ENCODE assay signal across 12 cellular contexts in genomic region chrY:20576460-20576859, GRCh38. TPM values are rescaled to one million over a fixed set of nuclear protein-coding genes. Genes with fewer than 3 reads are reported as not detected.
DNase-seq lines count a peak whose midpoint lies in the region; ATAC-seq and TF ChIP-seq lines count a peak whose summit lies in the region.
"Had no signal": no experiment of that assay in that cellular context is flagged by ENCODE, and none has a peak within 500 bp of the region (broad histone marks: within the 10 kb centered on the region; RNA-seq: fewer than 3 reads in every experiment).

No MANE protein-coding gene starts in this region.

- peak overlapping the region; percentile 99 for H3K27ac Mint-ChIP-seq in activated naive CD4-positive, alpha-beta T cell treated with anti-CD3 and anti-CD28 coated beads, Interleukin-2, amount 10 ng/mL, durations not matched to agents 7 days and 5 days
- peak overlapping the region; percentile 98 for H3K27ac Mint-ChIP-seq in stimulated activated memory B cell treated with anti-CD40 and anti-IgM and Interleukin-4, amounts not matched to agents 10 μg/mL and 1 μg/mL and 100 μg/mL, for 72 hours

- H3K4me3 ChIP-seq in OCI-LY3 (ENCODE audit: low read length) (peak overlapping the region; percentile 97), epithelial cell of proximal tubule (ENCODE audit: low read depth, low read length) (peak overlapping the region; percentile 79)

- no peaks in the 10 kb centered on the region for H3K36me3 ChIP-seq in OCI-LY3 (replicated peaks; ENCODE audit: low read depth, low read length)

- peaks cover 11% of the 10 kb centered on the region for H3K4me1 ChIP-seq in OCI-LY3 (ENCODE audit: low read length)

- H3K27me3 Mint-ChIP-seq in activated naive CD4-positive, alpha-beta T cell treated with anti-CD3 and anti-CD28 coated beads, Interleukin-2, amount 10 ng/mL, durations not matched to agents 7 days and 5 days, result no peaks in the 10 kb centered on the region
- no peaks in the 10 kb centered on the region for H3K27me3 Mint-ChIP-seq in stimulated activated memory B cell treated with anti-CD40 and anti-IgM and Interleukin-4, amounts not matched to agents 10 μg/mL and 1 μg/mL and 100 μg/mL, for 72 hours

- H3K4me2 ChIP-seq in OCI-LY3 (ENCODE audit: low read length), result peak overlapping the region; percentile 97

- H3K36me3 Mint-ChIP-seq in activated naive CD4-positive, alpha-beta T cell treated with anti-CD3 and anti-CD28 coated beads, Interleukin-2, amount 10 ng/mL, durations not matched to agents 7 days and 5 days, result peaks cover 16% of the 10 kb centered on the region
- H3K36me3 Mint-ChIP-seq in stimulated activated memory B cell treated with anti-CD40 and anti-IgM and Interleukin-4, amounts not matched to agents 10 μg/mL and 1 μg/mL and 100 μg/mL, for 72 hours, result no peaks in the 10 kb centered on the region

- ATAC-seq in stimulated activated memory B cell treated with anti-CD40 and anti-IgM and Interleukin-4, amounts not matched to agents 10 μg/mL and 1 μg/mL and 100 μg/mL, for 72 hours, result no peak
- ATAC-seq: SK-N-SH treated with all-trans-retinoic acid at 6 μM for 48 hours had no signal

- no peaks in the 10 kb centered on the region for H3K9me3 ChIP-seq in OCI-LY3 (ENCODE audit: insufficient read depth, low read length)

- no peak for DNase-seq in activated naive CD4-positive, alpha-beta T cell treated with anti-CD3 and anti-CD28 coated beads, Interleukin-2, amount 10 ng/mL, durations not matched to agents 7 days and 5 days
- DNase-seq in activated naive CD4-positive, alpha-beta T cell treated with anti-CD3 and anti-CD28 coated beads, Interleukin-2, amount 50 U/mL, for 16 hours, result no peak
- no peak for DNase-seq in epithelial cell of proximal tubule (ENCODE audit: low read depth)
- no peak for DNase-seq in NCI-H345 treated with DMSO at 0.1 percent for 48 hours (lab: John Stamatoyannopoulos, UW; ENCODE audit: unreplicated experiment)
- DNase-seq in NCI-H2107 treated with DMSO at 0.1 percent for 48 hours (lab: John Stamatoyannopoulos, UW; ENCODE audit: unreplicated experiment), result no peak
- no peak for DNase-seq in NCI-H510A treated with DMSO at 0.1 percent for 48 hours (lab: John Stamatoyannopoulos, UW)
- DNase-seq: activated gamma-delta T cell had no signal

- H4K20me1 ChIP-seq in OCI-LY3 (ENCODE audit: insufficient read depth, low read length), result no peaks in the 10 kb centered on the region; the same call in 1 of the 2 replicates

- CTCF ChIA-PET in activated naive CD4-positive, alpha-beta T cell treated with anti-CD3 and anti-CD28 coated beads, Interleukin-2, amount 10 ng/mL, durations not matched to agents 7 days and 5 days (lab: Charles Lee), result interaction anchor here (1.3 kb wide), 1 partner anchor 165 kb away, joined by 3 read pairs; no protein-coding TSS in a partner anchor

- no peaks in the 10 kb centered on the region for H3K27me3 ChIP-seq in OCI-LY3 (ENCODE audit: low read depth, low read length)

- peaks cover 36% of the 10 kb centered on the region for H3K4me1 Mint-ChIP-seq in activated naive CD4-positive, alpha-beta T cell treated with anti-CD3 and anti-CD28 coated beads, Interleukin-2, amount 10 ng/mL, durations not matched to agents 7 days and 5 days
- peaks cover 14% of the 10 kb centered on the region for H3K4me1 Mint-ChIP-seq in stimulated activated memory B cell treated with anti-CD40 and anti-IgM and Interleukin-4, amounts not matched to agents 10 μg/mL and 1 μg/mL and 100 μg/mL, for 72 hours

- peaks cover 45% of the 10 kb centered on the region for H3K79me2 ChIP-seq in OCI-LY3 (ENCODE audit: low read length)

- peak overlapping the region; percentile 95 for H3K27ac ChIP-seq in OCI-LY3 (ENCODE audit: low read length)
- H3K27ac ChIP-seq: C4-2B had no signal

- H3K9ac ChIP-seq in OCI-LY3 (ENCODE audit: low read length), result peak overlapping the region; percentile 88

- H2AFZ ChIP-seq in OCI-LY3 (ENCODE audit: low read depth, low read length), result 0 out of 2 replicates have a peak overlapping the region, but pooled peaks have one; percentile 78

- peaks cover 7% of the 10 kb centered on the region for H3K9me3 Mint-ChIP-seq in activated naive CD4-positive, alpha-beta T cell treated with anti-CD3 and anti-CD28 coated beads, Interleukin-2, amount 10 ng/mL, durations not matched to agents 7 days and 5 days
- H3K9me3 Mint-ChIP-seq in stimulated activated memory B cell treated with anti-CD40 and anti-IgM and Interleukin-4, amounts not matched to agents 10 μg/mL and 1 μg/mL and 100 μg/mL, for 72 hours, result no peaks in the 10 kb centered on the region

- peak overlapping the region; percentile 88 for H3K4me3 Mint-ChIP-seq in activated naive CD4-positive, alpha-beta T cell treated with anti-CD3 and anti-CD28 coated beads, Interleukin-2, amount 10 ng/mL, durations not matched to agents 7 days and 5 days
- peak overlapping the region; percentile 93 for H3K4me3 Mint-ChIP-seq in stimulated activated memory B cell treated with anti-CD40 and anti-IgM and Interleukin-4, amounts not matched to agents 10 μg/mL and 1 μg/mL and 100 μg/mL, for 72 hours

- peak; percentile 42 for TF ChIP-seq CTCF in OCI-LY3 (IDR thresholded peaks at IDR 0.05; ENCODE audit: low read depth, low read length)
- no peak for TF ChIP-seq CTCF in epithelial cell of proximal tubule (conservative IDR thresholded peaks at IDR 0.05; ENCODE audit: low read depth, low read length)

RNA-seq across cellular contexts. Expression of gene EIF1AY, which starts 0.9 kb away (rescaled TPM):
- 31.3 and 32.0 TPM in 2 replicates for total RNA-seq in epithelial cell of proximal tubule
- total RNA-seq: temporal lobe had no signal
